In genomic region chr1:87176090-87176489, GRCh38 we compare ENCODE assay signal across 26 cellular contexts.
DNase-seq lines count a peak whose midpoint lies in the region; ATAC-seq lines count a peak whose summit lies in the region.
"Had no signal": no experiment of that assay in that cellular context is flagged by ENCODE, and none has a peak within 500 bp of the region (broad histone marks: within the 10 kb centered on the region; RNA-seq: fewer than 3 reads in every experiment).

No MANE protein-coding gene starts in this region.

- ATAC-seq in HG02798 (IDR thresholded peaks at IDR 0.05; ENCODE audit: poor library complexity, unreplicated experiment) (peak; percentile 50), naive B cell (ENCODE audit: low read depth in 2 of 2) (peak; percentile 58 to 66), GM21515 (IDR thresholded peaks at IDR 0.05; ENCODE audit: unreplicated experiment) (no peak)
- ATAC-seq: CD8-positive, alpha-beta T cell; effector memory CD8-positive, alpha-beta T cell; natural killer cell had no signal

- H3K36me3 Mint-ChIP-seq in naive B cell: no peaks in the 10 kb centered on the region
- H3K36me3 Mint-ChIP-seq: activated naive CD8-positive, alpha-beta T cell treated with anti-CD3 and anti-CD28 coated beads for 36 hours; CD8-positive, alpha-beta T cell; natural killer cell had no signal

- DNase-seq in NOMO-1 treated with DMSO at 0.1 percent for 48 hours (lab: John Stamatoyannopoulos, UW; ENCODE audit: unreplicated experiment) (peak; percentile 31), NOMO-1 treated with dmso at 0.1 percent for 144 hours (lab: John Stamatoyannopoulos, UW; ENCODE audit: unreplicated experiment) (no peak), MV-4-11 (lab: John Stamatoyannopoulos, UW) (peak; percentile 75), naive B cell (no peak), NCI-H524 (lab: John Stamatoyannopoulos, UW) (no peak), superior temporal gyrus (ENCODE audit: extremely low spot score) (no peak)
- DNase-seq: activated effector memory CD4-positive, alpha-beta T cell treated with anti-CD3 and anti-CD28 coated beads, Interleukin-2, amount 50 U/mL, for 16 hours; activated naive CD8-positive, alpha-beta T cell treated with anti-CD3 and anti-CD28 coated beads for 36 hours; activated T-cell treated with anti-CD3 and anti-CD28 coated beads, Interleukin-2, amount 50 U/mL, for 1 hour; CD8-positive, alpha-beta T cell; cortex of kidney; effector memory CD8-positive, alpha-beta T cell; erythroblast; H9; head of caudate nucleus; natural killer cell; NCI-H1105 treated with DMSO at 0.1 percent for 48 hours; NCI-H1930; NCI-H526; occipital lobe; SK-N-SH; stimulated activated CD4-positive, alpha-beta T cell treated with anti-CD3 and anti-CD28 coated beads, Interleukin-15, amount 100 ng/mL, for 24 hours; stimulated activated naive CD4-positive, alpha-beta T cell treated with Interleukin-2 at 50 U/mL for 16 hours; T-helper 2 cell had no signal

- H3K27me3 Mint-ChIP-seq in naive B cell: peaks cover 24 to 42% (median 35%) of the 10 kb centered on the region in 3 donors

- peak overlapping the region in 1 of 8 donors; percentile 38 for H3K4me3 Mint-ChIP-seq in naive B cell
- H3K4me3 Mint-ChIP-seq: activated naive CD8-positive, alpha-beta T cell treated with anti-CD3 and anti-CD28 coated beads for 36 hours; CD8-positive, alpha-beta T cell; effector memory CD8-positive, alpha-beta T cell; H9; natural killer cell had no signal

- peak overlapping the region in 1 of 6 donors; percentile 84 for H3K27ac Mint-ChIP-seq in naive B cell
- H3K27ac Mint-ChIP-seq: activated naive CD8-positive, alpha-beta T cell treated with anti-CD3 and anti-CD28 coated beads for 36 hours; CD8-positive, alpha-beta T cell; effector memory CD8-positive, alpha-beta T cell; H9; natural killer cell had no signal

- peaks cover 11 to 19% (median 18%) of the 10 kb centered on the region in 3 donors for H3K4me1 Mint-ChIP-seq in naive B cell
- H3K4me1 Mint-ChIP-seq: activated naive CD8-positive, alpha-beta T cell treated with anti-CD3 and anti-CD28 coated beads for 36 hours; natural killer cell had no signal

- H3K9me3 Mint-ChIP-seq in naive B cell: peaks cover 0 to 5% (median 0%) of the 10 kb centered on the region in 7 donors
- H3K9me3 Mint-ChIP-seq: activated naive CD8-positive, alpha-beta T cell treated with anti-CD3 and anti-CD28 coated beads for 36 hours; CD8-positive, alpha-beta T cell; effector memory CD8-positive, alpha-beta T cell; H9; natural killer cell had no signal

Comparison
In these comparisons a context has a peak if more than half of its experiments do, and no peak if none do; other contexts are left out.
1. DNase-seq: peak in NOMO-1 treated with DMSO at 0.1 percent for 48 hours (single experiment) and MV-4-11 (single experiment); none in NOMO-1 treated with dmso at 0.1 percent for 144 hours (single experiment), naive B cell (single experiment), NCI-H524 (0 of 2) and superior temporal gyrus (single experiment).